11 cellular contexts compared by ENCODE assay signal in genomic region chr7:139753079-139753692, GRCh38. TPM values are rescaled to one million over a fixed set of nuclear protein-coding genes. Genes with fewer than 3 reads are reported as not detected.
DNase-seq lines count a peak whose midpoint lies in the region; ATAC-seq, FAIRE-seq and TF ChIP-seq lines count a peak whose summit lies in the region.
"Had no signal": no experiment of that assay in that cellular context is flagged by ENCODE, and none has a peak within 500 bp of the region (broad histone marks: within the 10 kb centered on the region; RNA-seq: fewer than 3 reads in every experiment).

No MANE protein-coding gene starts in this region.

- H3K9ac ChIP-seq in HCT116 (ENCODE audit: low read length), result no peak overlapping the region

- RAD21 ChIA-PET in HCT116 (lab: Charles Lee; ENCODE audit: low non-redundant PET in 1 of 2, low total read pairs in 2 of 2, uncharacterized antibody in 2 of 2, unreplicated experiment in 2 of 2), result interaction anchor here in 1 of 2 experiments (0.8 kb wide), 1 partner anchor 121 kb away, joined by 3 read pairs; no protein-coding TSS in a partner anchor

- H3K4me1 ChIP-seq in HCT116 (ENCODE audit: control insufficient read depth in 1 of 2, insufficient read depth in 2 of 2, low read length in 2 of 2), result peaks cover 9 to 17% of the 10 kb centered on the region in 2 experiments
- H3K4me1 ChIP-seq in Panc1 (ENCODE audit: control insufficient read depth, insufficient read depth, low read length), result no peaks in the 10 kb centered on the region
- H3K4me1 ChIP-seq in heart right ventricle, result peaks cover 32 to 96% (median 81%) of the 10 kb centered on the region in 9 donors

- H3K9me3 ChIP-seq in HCT116 (ENCODE audit: control insufficient read depth in 1 of 2, insufficient read depth in 1 of 2, low read depth in 1 of 2, low read length in 2 of 2) (no peaks in the 10 kb centered on the region), Panc1 (ENCODE audit: control insufficient read depth, insufficient read depth, low read depth, low read length) (no peaks in the 10 kb centered on the region), heart right ventricle (no peaks in the 10 kb centered on the region)

- H3K27me3 ChIP-seq in HCT116 (ENCODE audit: insufficient read depth, low read length) (no peaks in the 10 kb centered on the region), Panc1 (ENCODE audit: control insufficient read depth, insufficient read depth, low read length) (no peaks in the 10 kb centered on the region), heart right ventricle (no peaks in the 10 kb centered on the region)

- in situ Hi-C loops in Panc1 (cut with HindIII; ENCODE audit: low pct_unique_long_range_greater_than_20kb, low sequenced_read_pairs), result no loop called here

- TF ChIP-seq POLR2A in HCT116 (IDR thresholded peaks at IDR 0.05; ENCODE audit: borderline replicate concordance, extremely low read depth, insufficient read depth, insufficient read length), result no peak

- CTCF ChIA-PET in HCT116 (lab: Charles Lee) (interaction anchor here (1.0 to 1.4 kb wide), 4 partner anchors 9 to 134 kb away, joined by 3 to 6 read pairs (median 4); no protein-coding TSS in a partner anchor), Panc1 (lab: Charles Lee) (no interaction called here)

- H4K20me1 ChIP-seq in HCT116 (ENCODE audit: insufficient read depth), result no peaks in the 10 kb centered on the region

- H3K36me3 ChIP-seq in HCT116 (ENCODE audit: control insufficient read depth in 1 of 2, insufficient read depth in 2 of 2, low read length in 2 of 2) (no peaks in the 10 kb centered on the region), Panc1 (ENCODE audit: control insufficient read depth, insufficient read depth, low read length) (no peaks in the 10 kb centered on the region), heart right ventricle (peaks cover 0 to 2% (median 0%) of the 10 kb centered on the region in 9 donors)

- H3K9me2 ChIP-seq in HCT116 (ENCODE audit: insufficient read depth), result no peaks in the 10 kb centered on the region

- H2AFZ ChIP-seq in HCT116 (ENCODE audit: low read depth, low read length, poor library complexity, severe bottlenecking), result no peak overlapping the region

- BruUV-seq in HCT116 (replicated peaks; lab: Mats Ljungman, UMichigan) (no TSS peak), Panc1 (replicated peaks; lab: Mats Ljungman, UMichigan) (no TSS peak)

- 0 out of 2 replicates have a peak, but pooled peaks have one; percentile 10 for TF ChIP-seq RAD21 in HCT116 (IDR thresholded peaks at IDR 0.05; ENCODE audit: low read depth)

- intact Hi-C loops in HCT116 (cut with micrococcal nuclease) (no loop called here), Panc1 (cut with micrococcal nuclease; ENCODE audit: unreplicated experiment) (no loop called here), heart right ventricle (cut with DNase I) (no loop called here)

- FAIRE-seq in frontal cortex (lab: Jason Lieb, UNC), result no peak

- 75 to 77% methylated on average over 7 of the region's 7 CpGs for WGBS in heart right ventricle, 2 donors

- H3K79me2 ChIP-seq in HCT116 (ENCODE audit: insufficient read depth, low read length), result peaks cover 67% of the 10 kb centered on the region

- DNase-seq in HCT116 (ENCODE audit: low read depth, low spot score) (no peak), Panc1 (ENCODE audit: low read depth, low spot score) (no peak), heart right ventricle (no peak), retina (peak; percentile 42), globus pallidus (ENCODE audit: low spot score) (no peak), HUDEP-2 (lab: John Stamatoyannopoulos, UW; ENCODE audit: unreplicated experiment in 76 of 76) (no peak), frontal cortex (ENCODE audit: low spot score in 2 of 2) (no peak)
- DNase-seq: activated T-cell treated with anti-CD3 and anti-CD28 coated beads, Interleukin-2, amount 50 U/mL, for 72 hours; NCI-H1694 treated with DMSO at 0.1 percent for 48 hours had no signal

- H3K4me3 ChIP-seq in HCT116 (replicated peaks in 1 of 2; ENCODE audit: low read depth in 1 of 2, low read length in 2 of 2), result no peak overlapping the region
- H3K4me3 ChIP-seq in Panc1 (ENCODE audit: low read depth in 2 of 2, low read length in 2 of 2), result no peak overlapping the region
- H3K4me3 ChIP-seq in heart right ventricle, result no peak overlapping the region

- peak overlapping the region; percentile 35 for H3K4me2 ChIP-seq in HCT116 (ENCODE audit: low read length)

- no peak overlapping the region for H3K27ac ChIP-seq in HCT116 (ENCODE audit: low read depth, low read length)
- no peak overlapping the region for H3K27ac ChIP-seq in Panc1 (ENCODE audit: low read length)
- peak overlapping the region in 8 of 10 donors; percentile 9 to 70 (median 58) for H3K27ac ChIP-seq in heart right ventricle
- H3K27ac ChIP-seq: HL-60 had no signal

- POLR2A ChIA-PET in HCT116 (lab: Charles Lee) (no interaction called here), Panc1 (lab: Charles Lee) (no interaction called here)

- ATAC-seq in HCT116, result peak; percentile 93
- ATAC-seq in Panc1, result peak; percentile 57; the same call in 1 of the 2 replicates
- ATAC-seq in heart right ventricle, result peak in 7 of 8 donors; percentile 5 to 36 (median 23)
- ATAC-seq in HG03378 (IDR thresholded peaks at IDR 0.05; ENCODE audit: unreplicated experiment), result no peak

- peak in 2 of 3 experiments; percentile 39 to 50; a peak in 4 of 6 replicates for TF ChIP-seq CTCF in HCT116 (IDR thresholded peaks at IDR 0.05 in 2 of 3, conservative IDR thresholded peaks at IDR 0.05 in 1 of 3; ENCODE audit: borderline replicate concordance in 1 of 3, insufficient read depth in 1 of 3, low read depth in 2 of 3, low read length in 2 of 3)
- TF ChIP-seq CTCF in Panc1 (IDR thresholded peaks at IDR 0.05), result no peak
- peak in 4 of 9 donors; percentile 8 to 25 (median 18) for TF ChIP-seq CTCF in heart right ventricle (IDR thresholded peaks at IDR 0.05)

TF ChIP-seq in HCT116, 20 proteins besides CTCF, POLR2A, EP300 and RAD21 (continues in another document):
- TF ChIP-seq SP1 (IDR thresholded peaks at IDR 0.05; ENCODE audit: low read depth) (no peak), FOSL1 (IDR thresholded peaks at IDR 0.05; ENCODE audit: low read depth) (no peak), SRF (IDR thresholded peaks at IDR 0.05; ENCODE audit: low read depth) (no peak), ZNF274 (IDR thresholded peaks at IDR 0.05; ENCODE audit: low read depth, low read length) (no peak), POLR2AphosphoS5 (IDR thresholded peaks at IDR 0.05; ENCODE audit: low read depth, low read length) (no peak), ZFX (IDR thresholded peaks at IDR 0.05) (no peak), EGR1 (IDR thresholded peaks at IDR 0.05; ENCODE audit: low read depth) (no peak), ZBTB33 (IDR thresholded peaks at IDR 0.05; ENCODE audit: extremely low read depth, insufficient replicate concordance, low read length) (no peak), EZH2phosphoT487 (IDR thresholded peaks at IDR 0.05; ENCODE audit: borderline replicate concordance) (no peak), REST (IDR thresholded peaks at IDR 0.05; ENCODE audit: low read depth) (no peak), SIN3A (IDR thresholded peaks at IDR 0.05; ENCODE audit: low read depth) (no peak), CBX3 (IDR thresholded peaks at IDR 0.05; ENCODE audit: low read depth) (no peak), EZH2 (IDR thresholded peaks at IDR 0.05) (no peak), MAX (IDR thresholded peaks at IDR 0.05) (no peak)

RNA-seq across cellular contexts. Expression of gene HIPK2, which starts 24.6 kb away (rescaled TPM):
- total RNA-seq in HCT116 (2021; ENCODE audit: unreplicated experiment) (49.5 TPM), Panc1 (2021; ENCODE audit: unreplicated experiment) (34.1 TPM), heart right ventricle (100 to 1,000 TPM in 9 of 10 donors, 10 to 100 TPM in 1; 99.4 to 203 (median 136) TPM), frontal cortex (10.2 TPM)
- 17.1 TPM in 2 replicates for polyA plus RNA-seq in HCT116 (2012)
- polyA plus RNA-seq in Panc1 (2012; ENCODE audit: insufficient read length), result 13.8 TPM
- 10 to 100 TPM; 19.7 to 29.3 TPM for polyA plus RNA-seq in heart right ventricle

Comparison
In these comparisons a context has a peak if more than half of its experiments do, and no peak if none do; other contexts are left out.
1. H3K27ac ChIP-seq: peak in heart right ventricle (8 of 10); none in HCT116 (single experiment) and Panc1 (single experiment).